8 cellular contexts compared by ENCODE assay signal in genomic region chr4:146175541-146176453, GRCh38. TPM values are rescaled to one million over a fixed set of nuclear protein-coding genes. Genes with fewer than 3 reads are reported as not detected.
DNase-seq lines count a peak whose midpoint lies in the region; ATAC-seq and TF ChIP-seq lines count a peak whose summit lies in the region.

TSS of gene LSM6 (plus strand) at chr4:146175718. CDS start at chr4:146182922, 7,204 bp downstream.

- peak within 1 kb of the TSS; percentile 100 for H2AFZ ChIP-seq in OCI-LY7 (ENCODE audit: low read length)

- in situ Hi-C loops in Caki2 (cut with HindIII; ENCODE audit: low pct_unique_long_range_greater_than_20kb, low sequenced_read_pairs): no loop called here

- H3K4me3 ChIP-seq in OCI-LY7 (ENCODE audit: low read depth, low read length, poor library complexity, severe bottlenecking): peak within 1 kb of the TSS; percentile 92
- H3K4me3 ChIP-seq in mucosa of rectum (ENCODE audit: low read length in 2 of 2): peak within 1 kb of the TSS; percentile 82 to 91

- DNase-seq in Caki2 (ENCODE audit: low read depth): peak; percentile 77
- DNase-seq in HT-29 (ENCODE audit: low spot score): peak; percentile 72
- peak; percentile 86 for DNase-seq in OCI-LY7 (ENCODE audit: low spot score)
- DNase-seq in activated T-cell treated with anti-CD3 and anti-CD28 coated beads for 4 hours: peak; percentile 75
- peak; percentile 16 for DNase-seq in epithelial cell of prostate (ENCODE audit: low read depth, low spot score)
- peak; percentile 85 for DNase-seq in stimulated activated CD8-positive, alpha-beta memory T cell treated with anti-CD3 and anti-CD28 coated beads, Interleukin-4, amount 100 ng/mL, for 48 hours

- H3K27me3 ChIP-seq in mucosa of rectum (ENCODE audit: control insufficient read depth in 2 of 2, insufficient read depth in 2 of 2, low read length in 2 of 2): no peaks in the 10 kb centered on the region

- H3K79me2 ChIP-seq in OCI-LY7 (ENCODE audit: insufficient read depth, low read depth, low read length): peaks cover 50% of the 10 kb centered on the region

- peak within 1 kb of the TSS; percentile 78 to 88 for H3K9ac ChIP-seq in mucosa of rectum (ENCODE audit: low read depth in 1 of 2, low read length in 2 of 2)

- ATAC-seq in GM19468 (IDR thresholded peaks at IDR 0.05; ENCODE audit: extremely low read depth, unreplicated experiment): peak; percentile 87

- H3K27ac ChIP-seq in OCI-LY7 (ENCODE audit: low read depth, low read length, poor library complexity, severe bottlenecking) (peak within 1 kb of the TSS; percentile 56), epithelial cell of prostate (peak within 1 kb of the TSS; percentile 79), mucosa of rectum (ENCODE audit: low read depth in 2 of 2, low read length in 2 of 2) (peak within 1 kb of the TSS; percentile 84 to 88)

- BruUV-seq in OCI-LY7 (replicated peaks; lab: Mats Ljungman, UMichigan): TSS peak; percentile 60

- POLR2A ChIA-PET in OCI-LY7 (lab: Charles Lee): no interaction called here

- H3K9me3 ChIP-seq in OCI-LY7 (ENCODE audit: low read length): no peaks in the 10 kb centered on the region
- no peaks in the 10 kb centered on the region for H3K9me3 ChIP-seq in mucosa of rectum (ENCODE audit: control insufficient read depth in 2 of 2, low read length in 2 of 2)

- H3K36me3 ChIP-seq in OCI-LY7 (ENCODE audit: insufficient read depth, low read length): peaks cover 5% of the 10 kb centered on the region; the same call in 1 of the 2 replicates
- no peaks in the 10 kb centered on the region for H3K36me3 ChIP-seq in mucosa of rectum (ENCODE audit: control insufficient read depth in 2 of 2, insufficient read depth in 2 of 2, low read length in 2 of 2)

- H3K4me2 ChIP-seq in OCI-LY7 (ENCODE audit: low read length): peak within 1 kb of the TSS; percentile 79

- peaks cover 13% of the 10 kb centered on the region; the same call in 1 of the 2 replicates for H4K20me1 ChIP-seq in OCI-LY7 (ENCODE audit: insufficient read depth, low read length)

- no peaks in the 10 kb centered on the region for H3K9me2 ChIP-seq in OCI-LY7 (ENCODE audit: insufficient read depth, low read length)

- intact Hi-C loops in OCI-LY7 (cut with micrococcal nuclease; ENCODE audit: unreplicated experiment): loop anchor here (2.0 to 5.0 kb wide), 4 partner anchors 115 to 238 kb away; partner anchors contain the start of gene ZNF827

- H3K4me1 ChIP-seq in OCI-LY7 (ENCODE audit: insufficient read depth, low read length, poor library complexity, severe bottlenecking) (peaks cover 46% of the 10 kb centered on the region), mucosa of rectum (ENCODE audit: control insufficient read depth in 2 of 2, insufficient read depth in 2 of 2, low read length in 2 of 2) (peaks cover 9 to 10% of the 10 kb centered on the region in 2 donors)

- CTCF ChIA-PET in OCI-LY7 (lab: Charles Lee; ENCODE audit: unreplicated experiment): no interaction called here

- TF ChIP-seq CTCF in OCI-LY7 (conservative IDR thresholded peaks at IDR 0.05; ENCODE audit: low read length): 0 out of 2 replicates have a peak, but pooled peaks have one; percentile 28

RNA-seq across cellular contexts. Expression of gene LSM6, which starts in this region (rescaled TPM):
- 75.8 and 106 TPM in 2 replicates for total RNA-seq in Caki2 (2014; rRNA removed; shearing (Covaris generic); ENCODE audit: low replicate concordance)
- 25.6 and 29.2 TPM in 2 replicates for total RNA-seq in HT-29 (2014; rRNA removed; shearing (Covaris generic))
- 123 and 132 TPM in 2 replicates for total RNA-seq in OCI-LY7 (2014; rRNA removed; shearing (Covaris generic))
- total RNA-seq in OCI-LY7 (2022): 60.9 and 62.3 TPM in 2 replicates

Comparison
In these comparisons a context has a peak if more than half of its experiments do, and no peak if none do; other contexts are left out.
1. Peak in every context shown above with its lines: DNase-seq, ATAC-seq, H3K4me3 ChIP-seq and H3K27ac ChIP-seq.
2. DNase-seq: peak in every context shown above with its lines; median percentile 86 in OCI-LY7; 85 in stimulated activated CD8-positive, alpha-beta memory T cell treated with anti-CD3 and anti-CD28 coated beads, Interleukin-4, amount 100 ng/mL, for 48 hours; 77 in Caki2; 75 in activated T-cell treated with anti-CD3 and anti-CD28 coated beads for 4 hours; 72 in HT-29; 16 in epithelial cell of prostate.